Comparison of ENCODE assay signal across 8 cellular contexts in genomic region chr1:161725888-161726630, GRCh38. TPM values are rescaled to one million over a fixed set of nuclear protein-coding genes. Genes with fewer than 3 reads are reported as not detected.
DNase-seq lines count a peak whose midpoint lies in the region; ATAC-seq lines count a peak whose summit lies in the region.

No MANE protein-coding gene starts in this region.

- H3K27ac ChIP-seq in muscle layer of colon (ENCODE audit: low read depth, low read length) (peak overlapping the region; percentile 57), thymus (ENCODE audit: low read depth) (peak overlapping the region; percentile 43)

- DNase-seq in DMS153 treated with DMSO at 0.1 percent for 48 hours (lab: John Stamatoyannopoulos, UW; ENCODE audit: unreplicated experiment) = peak; percentile 17
- no peak for DNase-seq in DMS153 (lab: John Stamatoyannopoulos, UW)
- peak; percentile 69 for DNase-seq in NCI-H748 (lab: John Stamatoyannopoulos, UW; ENCODE audit: unreplicated experiment)
- peak; percentile 14 for DNase-seq in activated T-cell treated with anti-CD3 and anti-CD28 coated beads for 1 hour (ENCODE audit: low read depth)

- H3K36me3 ChIP-seq in muscle layer of colon (ENCODE audit: insufficient read depth, low read length) (no peaks in the 10 kb centered on the region), thymus (ENCODE audit: control insufficient read depth, insufficient read depth) (no peaks in the 10 kb centered on the region)

- H3K9ac ChIP-seq in muscle layer of colon (ENCODE audit: low read length) = peak overlapping the region; percentile 27

- H3K27me3 ChIP-seq in muscle layer of colon (ENCODE audit: control insufficient read depth in 1 of 2, insufficient read depth in 2 of 2, low read length in 2 of 2) = no peaks in the 10 kb centered on the region
- peaks cover 63% of the 10 kb centered on the region for H3K27me3 ChIP-seq in thymus (ENCODE audit: control insufficient read depth, insufficient read depth)

- ATAC-seq in HG02759 (IDR thresholded peaks at IDR 0.05; ENCODE audit: unreplicated experiment) = peak; percentile 24
- peak; percentile 45 for ATAC-seq in esophagus mucosa

- 1% methylated on average over 43 of the region's 43 CpGs for WGBS in thymus

- peak overlapping the region; percentile 79 to 95 for H3K4me3 ChIP-seq in muscle layer of colon (ENCODE audit: low read depth in 1 of 2, low read length in 2 of 2)
- peak overlapping the region; percentile 54 for H3K4me3 ChIP-seq in thymus (ENCODE audit: low read length)

- H3K9me3 ChIP-seq in muscle layer of colon (ENCODE audit: low read length) = no peaks in the 10 kb centered on the region
- peaks cover 1% of the 10 kb centered on the region for H3K9me3 ChIP-seq in thymus (ENCODE audit: control insufficient read depth)

- H3K4me1 ChIP-seq in muscle layer of colon (ENCODE audit: insufficient read depth, low read length) (peaks cover 5% of the 10 kb centered on the region), thymus (ENCODE audit: control insufficient read depth, insufficient read depth, low read length) (peaks cover 5% of the 10 kb centered on the region)

RNA-seq across cellular contexts. Expression of gene FCRLB, which starts 4.7 kb away (rescaled TPM):
- 0.72 TPM for total RNA-seq in esophagus mucosa
- 0.84 TPM for polyA plus RNA-seq in thymus

RNA-seq across cellular contexts. Expression of gene FCRLA, which starts 19.0 kb away (rescaled TPM):
- 0.56 TPM for total RNA-seq in esophagus mucosa
- 11.5 TPM for polyA plus RNA-seq in thymus

RNA-seq across cellular contexts. Expression of gene DUSP12, which starts 23.5 kb away (rescaled TPM):
- 13.0 TPM for total RNA-seq in esophagus mucosa
- polyA plus RNA-seq in thymus = 28.2 TPM

RNA-seq across cellular contexts. Expression of gene ATF6, which starts 40.1 kb away (rescaled TPM):
- total RNA-seq in esophagus mucosa = 11.4 TPM
- polyA plus RNA-seq in thymus = 6.5 TPM
